Comparison of ENCODE assay signal across 12 cellular contexts in genomic region chr1:186768906-186769305, GRCh38. TPM values are rescaled to one million over a fixed set of nuclear protein-coding genes. Genes with fewer than 3 reads are reported as not detected.
DNase-seq lines count a peak whose midpoint lies in the region; ATAC-seq and TF ChIP-seq lines count a peak whose summit lies in the region.
"Had no signal": no experiment of that assay in that cellular context is flagged by ENCODE, and none has a peak within 500 bp of the region (broad histone marks: within the 10 kb centered on the region; RNA-seq: fewer than 3 reads in every experiment).

No MANE protein-coding gene starts in this region.

- peak; percentile 90 for ATAC-seq in GM19328 (IDR thresholded peaks at IDR 0.05; ENCODE audit: unreplicated experiment)
- ATAC-seq in HG02642 (IDR thresholded peaks at IDR 0.05; ENCODE audit: poor library complexity, unreplicated experiment), result peak; percentile 87
- ATAC-seq in HG03432 (IDR thresholded peaks at IDR 0.05; ENCODE audit: unreplicated experiment), result peak; percentile 89
- ATAC-seq in stimulated activated naive CD8-positive, alpha-beta T cell treated with anti-CD3 and anti-CD28 coated beads, Interleukin-15, Interleukin-2, amounts not matched to agents 100 U/mL and 50 U/mL, for 24 hours, result no peak
- ATAC-seq: Panc1 had no signal

- peak; percentile 19 for DNase-seq in GM10266 (ENCODE audit: extremely low spot score)
- DNase-seq in effector CD4-positive, alpha-beta T cell, result no peak
- DNase-seq in cerebellum (ENCODE audit: low spot score), result no peak
- DNase-seq in NK-92 (lab: John Stamatoyannopoulos, UW; ENCODE audit: unreplicated experiment), result no peak
- DNase-seq in stimulated activated naive CD8-positive, alpha-beta T cell treated with anti-CD3 and anti-CD28 coated beads, Interleukin-15, Interleukin-2, amounts not matched to agents 100 U/mL and 50 U/mL, for 24 hours, result no peak
- DNase-seq: activated T-cell treated with anti-CD3 and anti-CD28 coated beads, Interleukin-2, amount 50 U/mL, for 48 hours; HFFc6; islet precursor cell had no signal

- TF ChIP-seq CTCF in GM10266 (IDR thresholded peaks at IDR 0.05; ENCODE audit: control insufficient read depth, insufficient read depth, low read depth, missing control alignments), result no peak

RNA-seq across cellular contexts. Expression of gene PLA2G4A, which starts 59.8 kb away (rescaled TPM):
- 3.3 TPM for total RNA-seq in cerebellum
